Comparison of ENCODE assay signal across 12 cellular contexts in the genomic region with DNA sequence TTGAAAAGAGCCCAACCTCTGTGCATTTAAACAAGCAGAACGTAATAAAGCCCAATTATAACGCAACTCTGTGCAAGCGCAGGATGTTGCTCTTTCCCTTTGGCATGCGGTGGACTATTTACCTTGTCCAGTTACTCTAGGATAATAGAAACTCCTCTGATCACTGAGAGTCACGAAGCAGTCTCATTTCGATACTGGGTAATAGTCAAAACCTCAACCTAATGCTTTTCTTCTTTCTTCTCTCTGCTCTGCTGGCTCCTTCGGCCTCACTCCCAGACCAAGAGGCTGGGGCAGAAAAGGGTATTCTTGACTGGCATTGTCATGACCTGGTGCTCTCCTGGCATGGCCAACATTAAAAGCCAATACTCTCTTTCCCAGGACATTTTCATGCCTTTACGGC.
DNase-seq lines count a peak whose midpoint lies in the region; ATAC-seq and TF ChIP-seq lines count a peak whose summit lies in the region.
"Had no signal": no experiment of that assay in that cellular context is flagged by ENCODE, and none has a peak within 500 bp of the region (broad histone marks: within the 10 kb centered on the region; RNA-seq: fewer than 3 reads in every experiment).

No MANE protein-coding gene starts in this region.

- peak; percentile 73 for ATAC-seq in GM19023 (IDR thresholded peaks at IDR 0.05; ENCODE audit: unreplicated experiment)
- ATAC-seq in GM21576 (IDR thresholded peaks at IDR 0.05; ENCODE audit: unreplicated experiment): peak; percentile 67
- ATAC-seq in HG03060 (IDR thresholded peaks at IDR 0.05; ENCODE audit: low read depth, unreplicated experiment): peak; percentile 59
- ATAC-seq: pancreas had no signal

- H3K27me3 ChIP-seq in OCI-LY3 (ENCODE audit: low read depth, low read length): peaks cover 5% of the 10 kb centered on the region; the same call in 1 of the 2 replicates
- H3K27me3 ChIP-seq: breast epithelium, pancreas had no signal

- peaks cover 41% of the 10 kb centered on the region for H3K4me1 ChIP-seq in OCI-LY3 (ENCODE audit: low read length)
- H3K4me1 ChIP-seq: breast epithelium, pancreas had no signal

- H3K36me3 ChIP-seq in OCI-LY3 (replicated peaks; ENCODE audit: low read depth, low read length): no peaks in the 10 kb centered on the region
- H3K36me3 ChIP-seq: breast epithelium, pancreas had no signal

- H3K9ac ChIP-seq in OCI-LY3 (ENCODE audit: low read length): no peak overlapping the region

- no peak for TF ChIP-seq CTCF in OCI-LY3 (IDR thresholded peaks at IDR 0.05; ENCODE audit: low read depth, low read length)

- H3K4me2 ChIP-seq in OCI-LY3 (ENCODE audit: low read length): peak overlapping the region; percentile 84

- H4K20me1 ChIP-seq in OCI-LY3 (ENCODE audit: insufficient read depth, low read length): peaks cover 4% of the 10 kb centered on the region

- no peak overlapping the region for H2AFZ ChIP-seq in OCI-LY3 (ENCODE audit: low read depth, low read length)

- no peaks in the 10 kb centered on the region for H3K79me2 ChIP-seq in OCI-LY3 (ENCODE audit: low read length)

- peak overlapping the region; percentile 45 for H3K4me3 ChIP-seq in OCI-LY3 (ENCODE audit: low read length)
- H3K4me3 ChIP-seq: breast epithelium, pancreas had no signal

- no peaks in the 10 kb centered on the region for H3K9me3 ChIP-seq in OCI-LY3 (ENCODE audit: insufficient read depth, low read length)
- H3K9me3 ChIP-seq: breast epithelium, pancreas had no signal

- H3K27ac ChIP-seq in OCI-LY3 (ENCODE audit: low read length): peak overlapping the region; percentile 44
- H3K27ac ChIP-seq: breast epithelium, pancreas had no signal

- DNase-seq in NCI-H526 treated with DMSO at 0.1 percent for 48 hours (lab: John Stamatoyannopoulos, UW): no peak
- DNase-seq in NCI-H1048 (lab: John Stamatoyannopoulos, UW): no peak
- DNase-seq in SIG-M5 treated with dmso at 0.1 percent for 504 hours (lab: John Stamatoyannopoulos, UW; ENCODE audit: unreplicated experiment): no peak
- no peak for DNase-seq in activated CD4-positive, alpha-beta T cell treated with anti-CD3 and anti-CD28 coated beads for 4 hours
- DNase-seq: hippocampal formation, NCI-H1092, pancreas had no signal
